Comparison of ENCODE assay signal across 8 cellular contexts in the genomic region with DNA sequence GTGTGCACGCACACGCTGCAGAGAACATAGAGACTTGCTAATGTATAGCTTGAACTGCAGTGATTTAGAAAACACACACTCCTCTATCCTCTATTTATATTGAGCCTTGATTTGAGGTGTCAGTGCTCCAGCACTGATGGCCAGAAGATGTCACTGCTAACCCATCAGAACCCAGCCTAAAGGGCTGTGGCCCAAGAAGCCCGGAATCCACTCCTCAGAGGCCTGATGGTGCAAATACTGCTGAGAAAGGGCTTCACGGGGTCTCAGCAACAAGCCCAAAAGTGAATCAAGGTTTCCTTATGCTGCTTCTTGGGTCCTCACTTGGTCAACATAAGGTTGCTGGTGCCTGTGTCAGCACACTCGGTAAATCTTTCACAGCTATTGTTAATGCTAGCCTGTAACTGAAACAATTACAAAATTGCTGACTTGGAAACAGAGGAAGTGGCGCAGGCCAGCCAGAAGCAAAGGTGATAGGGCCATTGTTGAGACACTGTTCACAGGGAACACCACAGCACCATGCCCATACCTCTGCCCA.
DNase-seq lines count a peak whose midpoint lies in the region; ATAC-seq and TF ChIP-seq lines count a peak whose summit lies in the region.

No MANE protein-coding gene starts in this region.

- 55% methylated on average over 6 of the region's 6 CpGs for whole genome bisulfite sequencing in GM23248 (ENCODE audit: low coverage in 1 of 2, low lambda C conversion rate in 2 of 2, missing lambda C conversion rate in 2 of 2), 2 experiments
- 40 to 47% methylated on average over 6 of the region's 6 CpGs for WGBS in upper lobe of left lung, 2 donors

- H3K27me3 ChIP-seq in GM23248 (replicated peaks; ENCODE audit: insufficient read depth) = no peaks in the 10 kb centered on the region
- H3K27me3 ChIP-seq in NT2/D1 (ENCODE audit: insufficient read depth, insufficient read length) = no peaks in the 10 kb centered on the region
- H3K27me3 ChIP-seq in neural cell (ENCODE audit: insufficient read depth, low read depth, low read length) = no peaks in the 10 kb centered on the region
- H3K27me3 ChIP-seq in upper lobe of left lung = no peaks in the 10 kb centered on the region

- H2AFZ ChIP-seq in GM23248 (no peak overlapping the region), neural cell (ENCODE audit: low read depth, low read length) (no peak overlapping the region)

- H3K27ac ChIP-seq in GM23248 = no peak overlapping the region
- H3K27ac ChIP-seq in neural cell (ENCODE audit: low read length) = no peak overlapping the region
- H3K27ac ChIP-seq in upper lobe of left lung = peak overlapping the region in 3 of 4 donors; percentile 58 to 69 (median 60)

- H3K9me2 ChIP-seq in GM23248 (ENCODE audit: insufficient read depth) (no peaks in the 10 kb centered on the region), neural cell (ENCODE audit: insufficient read depth, low read length) (no peaks in the 10 kb centered on the region)

- H4K20me1 ChIP-seq in GM23248 (ENCODE audit: insufficient read depth) (no peaks in the 10 kb centered on the region), neural cell (ENCODE audit: insufficient read depth) (no peaks in the 10 kb centered on the region)

- in situ Hi-C loops in GM23248 (cut with MboI) = no loop called here

- TF ChIP-seq EP300 in neural cell (conservative IDR thresholded peaks at IDR 0.05; ENCODE audit: poor library complexity, severe bottlenecking) (no peak), upper lobe of left lung (IDR thresholded peaks at IDR 0.05) (no peak)

- ATAC-seq in upper lobe of left lung (ENCODE audit: low FRiP score in 2 of 2) (peak; percentile 61 to 72), GM21390 (IDR thresholded peaks at IDR 0.05; ENCODE audit: unreplicated experiment) (no peak)

- peak; percentile 69 for TF ChIP-seq CTCF in fibroblast of pulmonary artery (IDR thresholded peaks at IDR 0.05; ENCODE audit: low read length, missing control alignments)
- TF ChIP-seq CTCF in neural cell (IDR thresholded peaks at IDR 0.05; ENCODE audit: poor library complexity, severe bottlenecking) = peak; percentile 97
- TF ChIP-seq CTCF in upper lobe of left lung (IDR thresholded peaks at IDR 0.05) = peak; percentile 36 to 73 (median 54)

- H3K9me3 ChIP-seq in GM23248 (ENCODE audit: low read depth) = no peaks in the 10 kb centered on the region
- H3K9me3 ChIP-seq in NT2/D1 (ENCODE audit: insufficient read depth, low read length) = no peaks in the 10 kb centered on the region
- H3K9me3 ChIP-seq in neural cell (ENCODE audit: low read length) = no peaks in the 10 kb centered on the region
- H3K9me3 ChIP-seq in upper lobe of left lung = no peaks in the 10 kb centered on the region

- H3K36me3 ChIP-seq in GM23248 (ENCODE audit: low read depth) (peaks cover 89% of the 10 kb centered on the region), NT2/D1 (ENCODE audit: insufficient read depth, insufficient read length, low read length) (peaks cover 90% of the 10 kb centered on the region), neural cell (ENCODE audit: insufficient read depth, low read length) (no peaks in the 10 kb centered on the region), upper lobe of left lung (peaks cover 5 to 87% (median 39%) of the 10 kb centered on the region in 4 donors)

- H3K9ac ChIP-seq in GM23248 (no peak overlapping the region), NT2/D1 (ENCODE audit: insufficient read length, low read depth) (no peak overlapping the region), neural cell (ENCODE audit: low read length) (no peak overlapping the region)

- H3K79me2 ChIP-seq in GM23248 (ENCODE audit: insufficient read depth) (peaks cover 34% of the 10 kb centered on the region), neural cell (replicated peaks; ENCODE audit: insufficient read depth, low read length) (no peaks in the 10 kb centered on the region)

- DNase-seq in CD1c-positive myeloid dendritic cell (ENCODE audit: extremely low spot score) (peak; percentile 70), GM23248 (peak; percentile 49), NT2/D1 (ENCODE audit: low read depth, low spot score) (peak; percentile 57), activated T-helper 1 cell treated with Interleukin-2 at 50 U/mL for 16 hours (ENCODE audit: low read depth) (peak; percentile 12), fibroblast of pulmonary artery (ENCODE audit: low read depth) (peak; percentile 76), upper lobe of left lung (peak in 1 of 2 donors; percentile 56)

- H3K4me2 ChIP-seq in GM23248 (ENCODE audit: unreplicated experiment) (no peak overlapping the region), neural cell (ENCODE audit: low read length) (no peak overlapping the region)

- H3K4me1 ChIP-seq in GM23248 (ENCODE audit: insufficient read depth) = peaks cover 14% of the 10 kb centered on the region
- no peaks in the 10 kb centered on the region for H3K4me1 ChIP-seq in NT2/D1 (ENCODE audit: insufficient read depth, insufficient read length)
- H3K4me1 ChIP-seq in upper lobe of left lung = peaks cover 26 to 45% (median 39%) of the 10 kb centered on the region in 4 donors

- H3F3A ChIP-seq in GM23248 (ENCODE audit: insufficient read depth) (peaks cover 85% of the 10 kb centered on the region), neural cell (ENCODE audit: insufficient read depth, low read length, poor library complexity, severe bottlenecking) (no peaks in the 10 kb centered on the region)

- TF ChIP-seq POLR2A in upper lobe of left lung (IDR thresholded peaks at IDR 0.05) = no peak

- peak; percentile 99 for TF ChIP-seq RAD21 in neural cell (conservative IDR thresholded peaks at IDR 0.05)

- no peak overlapping the region for H3K4me3 ChIP-seq in GM23248
- H3K4me3 ChIP-seq in NT2/D1 (ENCODE audit: insufficient read length, low read depth) = no peak overlapping the region
- H3K4me3 ChIP-seq in fibroblast of pulmonary artery (replicated peaks; ENCODE audit: low read depth, low read length) = no peak overlapping the region
- H3K4me3 ChIP-seq in neural cell (ENCODE audit: low read length) = no peak overlapping the region
- H3K4me3 ChIP-seq in upper lobe of left lung = no peak overlapping the region

TF ChIP-seq in neural cell, 6 proteins besides CTCF, POLR2A, EP300 and RAD21:
- TF ChIP-seq, protein P1, sequence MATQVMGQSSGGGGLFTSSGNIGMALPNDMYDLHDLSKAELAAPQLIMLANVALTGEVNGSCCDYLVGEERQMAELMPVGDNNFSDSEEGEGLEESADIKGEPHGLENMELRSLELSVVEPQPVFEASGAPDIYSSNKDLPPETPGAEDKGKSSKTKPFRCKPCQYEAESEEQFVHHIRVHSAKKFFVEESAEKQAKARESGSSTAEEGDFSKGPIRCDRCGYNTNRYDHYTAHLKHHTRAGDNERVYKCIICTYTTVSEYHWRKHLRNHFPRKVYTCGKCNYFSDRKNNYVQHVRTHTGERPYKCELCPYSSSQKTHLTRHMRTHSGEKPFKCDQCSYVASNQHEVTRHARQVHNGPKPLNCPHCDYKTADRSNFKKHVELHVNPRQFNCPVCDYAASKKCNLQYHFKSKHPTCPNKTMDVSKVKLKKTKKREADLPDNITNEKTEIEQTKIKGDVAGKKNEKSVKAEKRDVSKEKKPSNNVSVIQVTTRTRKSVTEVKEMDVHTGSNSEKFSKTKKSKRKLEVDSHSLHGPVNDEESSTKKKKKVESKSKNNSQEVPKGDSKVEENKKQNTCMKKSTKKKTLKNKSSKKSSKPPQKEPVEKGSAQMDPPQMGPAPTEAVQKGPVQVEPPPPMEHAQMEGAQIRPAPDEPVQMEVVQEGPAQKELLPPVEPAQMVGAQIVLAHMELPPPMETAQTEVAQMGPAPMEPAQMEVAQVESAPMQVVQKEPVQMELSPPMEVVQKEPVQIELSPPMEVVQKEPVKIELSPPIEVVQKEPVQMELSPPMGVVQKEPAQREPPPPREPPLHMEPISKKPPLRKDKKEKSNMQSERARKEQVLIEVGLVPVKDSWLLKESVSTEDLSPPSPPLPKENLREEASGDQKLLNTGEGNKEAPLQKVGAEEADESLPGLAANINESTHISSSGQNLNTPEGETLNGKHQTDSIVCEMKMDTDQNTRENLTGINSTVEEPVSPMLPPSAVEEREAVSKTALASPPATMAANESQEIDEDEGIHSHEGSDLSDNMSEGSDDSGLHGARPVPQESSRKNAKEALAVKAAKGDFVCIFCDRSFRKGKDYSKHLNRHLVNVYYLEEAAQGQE (IDR thresholded peaks at IDR 0.05; ENCODE audit: borderline replicate concordance) = no peak
- TF ChIP-seq SMC3 (conservative IDR thresholded peaks at IDR 0.05; ENCODE audit: poor library complexity) = peak; percentile 98
- TF ChIP-seq MXI1 (conservative IDR thresholded peaks at IDR 0.05; ENCODE audit: poor library complexity, severe bottlenecking) = no peak

Comparison
In these comparisons a context has a peak if more than half of its experiments do, and no peak if none do; other contexts are left out.
1. H3K27ac ChIP-seq: peak in upper lobe of left lung (3 of 4); none in GM23248 (single experiment) and neural cell (single experiment).
2. Peak in every context shown above with its lines, with median percentiles within 50 percentile points of each other: CTCF ChIP-seq.